Comparison of ENCODE assay signal across 21 cellular contexts in the genomic region with DNA sequence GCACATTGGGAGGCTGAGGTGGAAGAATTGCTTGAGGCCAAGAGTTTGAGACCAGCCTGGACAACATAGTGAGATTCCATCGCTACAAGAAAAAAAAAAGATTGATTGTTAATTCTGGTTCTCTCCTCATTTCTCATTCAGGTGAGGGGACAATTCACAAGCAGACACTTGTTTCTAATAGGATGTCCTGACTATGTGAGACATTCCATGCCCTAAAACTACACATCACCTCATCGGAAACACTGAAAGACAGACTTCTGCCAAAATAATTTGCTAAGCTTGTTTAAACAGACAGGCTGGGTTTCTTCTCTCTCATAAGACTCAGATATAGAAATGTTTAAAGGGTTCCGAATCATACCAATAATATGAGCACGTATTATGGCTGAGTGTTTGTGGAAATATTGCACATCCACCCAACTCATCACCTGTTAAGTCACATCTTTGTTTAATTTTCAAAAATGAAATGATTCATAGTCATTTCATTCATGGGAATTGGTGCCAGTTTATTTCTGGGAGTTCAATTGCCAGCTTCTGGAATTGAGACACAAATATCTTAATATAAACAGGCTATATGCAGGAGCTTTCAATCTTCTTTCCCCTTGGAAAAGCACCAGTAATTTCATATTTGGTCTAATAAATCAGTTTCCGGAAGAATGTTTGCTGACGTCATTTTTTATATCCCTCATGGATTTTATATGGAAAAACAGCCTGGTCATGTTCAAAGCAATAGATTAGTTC.
DNase-seq lines count a peak whose midpoint lies in the region; ATAC-seq, FAIRE-seq and TF ChIP-seq lines count a peak whose summit lies in the region.
"Had no signal": no experiment of that assay in that cellular context is flagged by ENCODE, and none has a peak within 500 bp of the region (broad histone marks: within the 10 kb centered on the region; RNA-seq: fewer than 3 reads in every experiment).

No MANE protein-coding gene starts in this region.

- H3K27ac ChIP-seq in GM23338 (ENCODE audit: low read depth) (peak overlapping the region; percentile 13; the same call in 1 of the 2 replicates), PC-3 (ENCODE audit: low read length) (peak overlapping the region; percentile 86), H1 (ENCODE audit: low read depth, low read length) (no peak overlapping the region), osteoblast (ENCODE audit: low read depth, low read length) (peak overlapping the region; percentile 17)

- DNase-seq in GM23338 (ENCODE audit: low spot score) (peak; percentile 32), PC-3 (peak; percentile 61), H1 (ENCODE audit: low read depth in 1 of 2, low spot score in 2 of 2) (no peak), osteoblast (ENCODE audit: insufficient read length, low spot score, missing footprints) (no peak), NCI-H510A treated with DMSO at 0.1 percent for 48 hours (lab: John Stamatoyannopoulos, UW) (no peak), frontal cortex (ENCODE audit: low spot score in 2 of 2) (no peak)
- DNase-seq: Calu3, DND-41, H7, KG1, NCI-H1048, NCI-H1417, NCI-H1694 treated with DMSO at 0.1 percent for 48 hours, NCI-H2081, NCI-H345, NCI-H524, NCI-H774 had no signal

- ATAC-seq in GM23338 (no peak), PC-3 (peak; percentile 89), HG02571 (IDR thresholded peaks at IDR 0.05; ENCODE audit: unreplicated experiment) (no peak)
- ATAC-seq: SK-N-SH treated with all-trans-retinoic acid at 6 μM for 48 hours had no signal

- H3K9me3 Mint-ChIP-seq in GM23338: no peaks in the 10 kb centered on the region; the same call in 2 of the 3 replicates

- H3K9me3 ChIP-seq in PC-3 (ENCODE audit: low read length) (no peaks in the 10 kb centered on the region), H1 (ENCODE audit: insufficient read depth in 2 of 2, low read depth in 1 of 2, low read length in 1 of 2) (no peaks in the 10 kb centered on the region), osteoblast (ENCODE audit: low read depth, low read length) (no peaks in the 10 kb centered on the region)

- H3K4me1 Mint-ChIP-seq in GM23338: peaks cover 27% of the 10 kb centered on the region

- peaks cover 12% of the 10 kb centered on the region; the same call in 1 of the 2 replicates for H3K27me3 ChIP-seq in GM23338 (ENCODE audit: insufficient read depth)
- no peaks in the 10 kb centered on the region for H3K27me3 ChIP-seq in PC-3 (ENCODE audit: low read length)
- no peaks in the 10 kb centered on the region for H3K27me3 ChIP-seq in H1 (replicated peaks in 1 of 4; ENCODE audit: control insufficient read depth in 3 of 4, extremely low read depth in 1 of 4, insufficient read depth in 3 of 4, low read length in 3 of 4)
- no peaks in the 10 kb centered on the region for H3K27me3 ChIP-seq in osteoblast (ENCODE audit: insufficient read depth, low read length)

- peaks cover 22% of the 10 kb centered on the region for H3F3A ChIP-seq in GM23338 (replicated peaks; ENCODE audit: low read depth)
- no peaks in the 10 kb centered on the region for H3F3A ChIP-seq in PC-3 (ENCODE audit: low read length, unreplicated experiment)

- no peaks in the 10 kb centered on the region for H3K23me2 ChIP-seq in H1 (ENCODE audit: low read depth, low read length)

- no peak overlapping the region for H4K5ac ChIP-seq in H1 (ENCODE audit: insufficient read length, low read depth, low read length)

- BruUV-seq in PC-3 (replicated peaks; lab: Mats Ljungman, UMichigan): no TSS peak

- H2AK5ac ChIP-seq in H1 (ENCODE audit: low read depth, low read length): no peak overlapping the region

- H2BK5ac ChIP-seq in H1 (ENCODE audit: low read depth, low read length): no peak overlapping the region

- H4K91ac ChIP-seq in H1 (replicated peaks; ENCODE audit: insufficient read length, low read length): no peak overlapping the region

- no peak for TF ChIP-seq RAD21 in H1 (IDR thresholded peaks at IDR 0.05 in 1 of 2, conservative IDR thresholded peaks at IDR 0.05 in 1 of 2; ENCODE audit: low read depth in 2 of 2, low read length in 2 of 2)

- peak in 1 of 2 experiments; percentile 81; a peak in 2 of 3 replicates for TF ChIP-seq POLR2A in H1 (IDR thresholded peaks at IDR 0.05; ENCODE audit: control extremely low read depth in 1 of 2, low read depth in 2 of 2, low read length in 2 of 2)

- POLR2A ChIA-PET in PC-3 (lab: Charles Lee; ENCODE audit: unreplicated experiment): no interaction called here
- POLR2A ChIA-PET in H1 (lab: Charles Lee; ENCODE audit: partially characterized antibody): interaction anchor here (0.6 to 14.1 kb wide), 18 partner anchors 10 to 1660 kb away, joined by 3 to 208 read pairs (median 4); partner anchors contain the start of gene BDNF

- peaks cover 3% of the 10 kb centered on the region; the same call in 1 of the 2 replicates for H3K4me1 ChIP-seq in GM23338 (ENCODE audit: insufficient read depth)
- H3K4me1 ChIP-seq in PC-3 (ENCODE audit: insufficient read depth, low read length): peaks cover 14% of the 10 kb centered on the region
- no peaks in the 10 kb centered on the region for H3K4me1 ChIP-seq in H1 (replicated peaks in 1 of 4; ENCODE audit: control insufficient read depth in 3 of 4, insufficient read depth in 4 of 4, low read length in 3 of 4)
- peaks cover 5% of the 10 kb centered on the region for H3K4me1 ChIP-seq in osteoblast (ENCODE audit: insufficient read depth, low read length)

- H3K56ac ChIP-seq in H1 (replicated peaks; ENCODE audit: insufficient read length, low read depth, low read length): no peak overlapping the region

- H3K79me1 ChIP-seq in H1 (ENCODE audit: low read depth, low read length): no peaks in the 10 kb centered on the region

- peaks cover 7% of the 10 kb centered on the region for H3K27me3 Mint-ChIP-seq in GM23338 (ENCODE audit: insufficient read depth, low read depth, poor library complexity)

- no peak overlapping the region for H3K4ac ChIP-seq in H1 (replicated peaks; ENCODE audit: insufficient read length, low read depth, low read length)

- no peak overlapping the region for H2BK15ac ChIP-seq in H1 (ENCODE audit: low read length)

- H3K79me2 ChIP-seq in GM23338 (replicated peaks; ENCODE audit: insufficient read depth) (no peaks in the 10 kb centered on the region), PC-3 (ENCODE audit: low read length) (no peaks in the 10 kb centered on the region), H1 (ENCODE audit: control insufficient read depth in 1 of 2, insufficient read depth in 2 of 2, low read length in 2 of 2) (no peaks in the 10 kb centered on the region), osteoblast (ENCODE audit: insufficient read depth, low read length) (no peaks in the 10 kb centered on the region)

- H2AFZ ChIP-seq in GM23338 (no peak overlapping the region), PC-3 (ENCODE audit: low read length) (peak overlapping the region; percentile 39; the same call in 1 of the 2 replicates), H1 (ENCODE audit: low read length) (no peak overlapping the region), osteoblast (ENCODE audit: low read length) (peak overlapping the region; percentile 51)

- TF ChIP-seq CTCF in GM23338 (conservative IDR thresholded peaks at IDR 0.05; ENCODE audit: low read depth in 2 of 2): no peak
- no peak for TF ChIP-seq CTCF in PC-3 (conservative IDR thresholded peaks at IDR 0.05; ENCODE audit: low read depth, low read length)
- TF ChIP-seq CTCF in H1 (IDR thresholded peaks at IDR 0.05; ENCODE audit: control extremely low read depth in 1 of 3, insufficient read depth in 1 of 3, low read depth in 1 of 3, low read length in 3 of 3): no peak
- no peak for TF ChIP-seq CTCF in osteoblast (IDR thresholded peaks at IDR 0.05; ENCODE audit: extremely low read depth, low read depth, low read length)

- FAIRE-seq in H1 (lab: Jason Lieb, UNC): peak; percentile 28
- FAIRE-seq in frontal cortex (lab: Jason Lieb, UNC): no peak
- FAIRE-seq: GM12892, HTR-8/SVneo had no signal

- H3K14ac ChIP-seq in H1 (ENCODE audit: insufficient read length): no peak overlapping the region

- TF ChIP-seq EP300 in H1 (IDR thresholded peaks at IDR 0.05; ENCODE audit: borderline replicate concordance in 1 of 2, low read depth in 2 of 2, low read length in 2 of 2): no peak

- H2BK12ac ChIP-seq in H1 (ENCODE audit: low read depth, low read length): no peak overlapping the region

- H2BK20ac ChIP-seq in H1 (ENCODE audit: low read length): no peak overlapping the region

- no peak overlapping the region for H2BK120ac ChIP-seq in H1 (replicated peaks; ENCODE audit: low read depth, low read length)

- no peak overlapping the region for H4K8ac ChIP-seq in H1 (ENCODE audit: extremely low read depth, insufficient read depth, low read length)

- H3K18ac ChIP-seq in H1 (ENCODE audit: extremely low read depth, low read length): no peak overlapping the region

- intact Hi-C loops in PC-3 (cut with micrococcal nuclease): loop anchor here (5.0 kb wide), 1 partner anchor 106 kb away; the partner anchor contains the start of gene LIN7C

- 88% methylated on average over 6 of the region's 6 CpGs; no CpG with 5 or more reads in 1 of the 2 experiments for WGBS in H1 (ENCODE audit: extremely low coverage in 1 of 2, insufficient coverage in 1 of 2, insufficient read length in 1 of 2, insufficient replicate concordance in 2 of 2, low coverage in 1 of 2, low lambda C conversion rate in 2 of 2, missing lambda C conversion rate in 1 of 2), 2 experiments

- peaks cover 26% of the 10 kb centered on the region; the same call in 1 of the 2 replicates for H3K36me3 ChIP-seq in GM23338 (ENCODE audit: insufficient read depth)
- H3K36me3 ChIP-seq in PC-3 (ENCODE audit: low read depth, low read length): no peaks in the 10 kb centered on the region
- H3K36me3 ChIP-seq in H1 (ENCODE audit: control insufficient read depth in 2 of 4, insufficient read depth in 4 of 4, low read length in 3 of 4): peaks cover 5 to 28% (median 24%) of the 10 kb centered on the region in 4 experiments; a peak in 7 of 8 replicates
- no peaks in the 10 kb centered on the region for H3K36me3 ChIP-seq in osteoblast (ENCODE audit: insufficient read depth, low read length)

- H3K36me3 Mint-ChIP-seq in GM23338 (ENCODE audit: low read depth): peaks cover 30% of the 10 kb centered on the region

- no peak overlapping the region for H3K23ac ChIP-seq in H1 (ENCODE audit: insufficient read length)

- no peak overlapping the region for H3K27ac Mint-ChIP-seq in GM23338

- no peak overlapping the region for H3K4me3 Mint-ChIP-seq in GM23338

- peaks cover 9% of the 10 kb centered on the region; the same call in 1 of the 2 replicates for H4K20me1 ChIP-seq in GM23338 (replicated peaks; ENCODE audit: insufficient read depth)
- no peaks in the 10 kb centered on the region for H4K20me1 ChIP-seq in PC-3 (ENCODE audit: low read length)
- peaks cover 1 to 2% of the 10 kb centered on the region in 2 experiments for H4K20me1 ChIP-seq in H1 (replicated peaks in 1 of 2; ENCODE audit: control insufficient read depth in 1 of 2, insufficient read depth in 2 of 2, low read length in 2 of 2)
- H4K20me1 ChIP-seq in osteoblast (ENCODE audit: insufficient read depth, low read length): no peaks in the 10 kb centered on the region

- H3K9me2 ChIP-seq in GM23338 (ENCODE audit: insufficient read depth) (no peaks in the 10 kb centered on the region), PC-3 (replicated peaks; ENCODE audit: low read length) (no peaks in the 10 kb centered on the region)

- H3K4me2 ChIP-seq in GM23338 (no peak overlapping the region), PC-3 (ENCODE audit: low read length) (peak overlapping the region; percentile 36), H1 (ENCODE audit: insufficient read depth in 1 of 2, low read depth in 2 of 2, low read length in 2 of 2) (no peak overlapping the region), osteoblast (ENCODE audit: insufficient read depth, low read length) (no peak overlapping the region)

- H3K9ac ChIP-seq in PC-3 (ENCODE audit: low read length) (peak overlapping the region; percentile 64), H1 (replicated peaks in 1 of 4; ENCODE audit: extremely low read depth in 1 of 4, low read depth in 3 of 4, low read length in 3 of 4) (no peak overlapping the region)

- CTCF ChIA-PET in PC-3 (lab: Charles Lee): interaction anchor here (0.7 kb wide), 1 partner anchor 86 kb away, joined by 6 read pairs; no protein-coding TSS in a partner anchor
- CTCF ChIA-PET in H1 (lab: Charles Lee; ENCODE audit: partially characterized antibody): interaction anchor here (0.9 kb wide), 1 partner anchor 93 kb away, joined by 3 read pairs; no protein-coding TSS in a partner anchor

- H3K4me3 ChIP-seq in GM23338 (no peak overlapping the region), PC-3 (ENCODE audit: low read length) (no peak overlapping the region), H1 (ENCODE audit: extremely low read depth in 1 of 4, insufficient read depth in 2 of 4, low read depth in 3 of 4, low read length in 4 of 4) (no peak overlapping the region), osteoblast (ENCODE audit: insufficient read depth, low read length) (no peak overlapping the region)

Comparison
In these comparisons a context has a peak if more than half of its experiments do, and no peak if none do; other contexts are left out.
1. DNase-seq: peak in GM23338 (single experiment) and PC-3 (single experiment); none in H1 (0 of 2), osteoblast (single experiment), NCI-H510A treated with DMSO at 0.1 percent for 48 hours (single experiment) and frontal cortex (0 of 2).
2. H2AFZ ChIP-seq: peak in PC-3 (single experiment) and osteoblast (single experiment); none in GM23338 (single experiment) and H1 (single experiment).